In genomic region chr19:40365010-40365409, GRCh38 we compare ENCODE assay signal across 11 cellular contexts. TPM values are rescaled to one million over a fixed set of nuclear protein-coding genes. Genes with fewer than 3 reads are reported as not detected.
DNase-seq lines count a peak whose midpoint lies in the region; FAIRE-seq and TF ChIP-seq lines count a peak whose summit lies in the region.
"Had no signal": no experiment of that assay in that cellular context is flagged by ENCODE, and none has a peak within 500 bp of the region (broad histone marks: within the 10 kb centered on the region; RNA-seq: fewer than 3 reads in every experiment).

No MANE protein-coding gene starts in this region.

- H3K9me3 ChIP-seq in HEK293 (ENCODE audit: control insufficient read depth, insufficient read depth, low read depth, low read length) (no peaks in the 10 kb centered on the region), astrocyte (ENCODE audit: insufficient read depth, low read depth, low read length) (no peaks in the 10 kb centered on the region)
- H3K9me3 ChIP-seq: heart right ventricle had no signal

- peak overlapping the region; percentile 73 for H3K9ac ChIP-seq in astrocyte (ENCODE audit: low read length)
- peak overlapping the region; percentile 77 for H3K9ac ChIP-seq in mesendoderm (ENCODE audit: low read length)

- no peak overlapping the region for H2BK120ac ChIP-seq in mesendoderm (ENCODE audit: low read depth, low read length)

- H3K27ac ChIP-seq in 22Rv1 (peak overlapping the region; percentile 27; the same call in 1 of the 2 replicates), HEK293 (ENCODE audit: extremely low read depth, low read depth, low read length) (peak overlapping the region; percentile 46; the same call in 1 of the 2 replicates), astrocyte (ENCODE audit: low read depth, low read length) (no peak overlapping the region), mesendoderm (ENCODE audit: low read depth, low read length) (no peak overlapping the region)

- H4K20me1 ChIP-seq in astrocyte (ENCODE audit: insufficient read depth, low read length): peaks cover 21% of the 10 kb centered on the region

- no peak overlapping the region for H2BK15ac ChIP-seq in mesendoderm (replicated peaks; ENCODE audit: low read depth)

- H3K36me3 ChIP-seq in HEK293 (ENCODE audit: control insufficient read depth in 2 of 2, insufficient read depth in 1 of 2, low read length in 2 of 2) (peaks cover 32 to 44% of the 10 kb centered on the region in 2 experiments), astrocyte (ENCODE audit: insufficient read depth, low read length) (no peaks in the 10 kb centered on the region), mesendoderm (ENCODE audit: control insufficient read depth, insufficient read depth, low read length) (peaks cover 3% of the 10 kb centered on the region)

- CTCF ChIA-PET in HEK293 (lab: Yijun Ruan, JAX): interaction anchor here (0.6 to 2.6 kb wide), 6 partner anchors 34 to 238 kb away, joined by 3 to 15 read pairs (median 4); no protein-coding TSS in a partner anchor

- peaks cover 4% of the 10 kb centered on the region for H3K36me3 Mint-ChIP-seq in astrocyte (ENCODE audit: low read depth, unreplicated experiment)

- H4K5ac ChIP-seq in mesendoderm (ENCODE audit: low read length): no peak overlapping the region

- H2AFZ ChIP-seq in astrocyte (ENCODE audit: low read depth, low read length): peak overlapping the region; percentile 70

- H3K79me2 ChIP-seq in astrocyte (ENCODE audit: insufficient read depth, low read length) (no peaks in the 10 kb centered on the region), mesendoderm (ENCODE audit: control insufficient read depth, insufficient read depth, low read length) (no peaks in the 10 kb centered on the region)

- DNase-seq in astrocyte (ENCODE audit: low read depth) (no peak), mesendoderm (no peak), hypothalamus (lab: John Stamatoyannopoulos, UW) (no peak), cerebellar cortex (ENCODE audit: low spot score) (no peak), NCI-H2029 treated with DMSO at 0.1 percent for 48 hours (lab: John Stamatoyannopoulos, UW) (no peak)
- DNase-seq in stimulated activated CD4-positive, alpha-beta T cell treated with anti-CD3 and anti-CD28 coated beads, Interleukin-4, amount 100 ng/mL, for 4 hours: no peak
- DNase-seq: NCI-H1105 treated with DMSO at 0.1 percent for 48 hours had no signal

- H3K4me3 ChIP-seq in HEK293 (ENCODE audit: low read depth, low read length) (no peak overlapping the region), astrocyte (ENCODE audit: insufficient read depth, low read depth, low read length) (peak overlapping the region; percentile 53), mesendoderm (ENCODE audit: low read length) (no peak overlapping the region)

- H4K8ac ChIP-seq in mesendoderm (ENCODE audit: low read depth, low read length): no peak overlapping the region

- no peak overlapping the region for H2BK5ac ChIP-seq in mesendoderm (ENCODE audit: low read length)

- no peaks in the 10 kb centered on the region for H3K9me3 Mint-ChIP-seq in astrocyte (ENCODE audit: unreplicated experiment)

- H3K27me3 Mint-ChIP-seq in astrocyte (ENCODE audit: low read depth, unreplicated experiment): no peaks in the 10 kb centered on the region

- H3K79me1 ChIP-seq in mesendoderm (ENCODE audit: low read length): peaks cover 2% of the 10 kb centered on the region

- WGBS in mesendoderm (ENCODE audit: extremely low coverage, insufficient coverage, low lambda C conversion rate): no CpG with 5 or more reads among the region's 3 CpGs

- H3K4ac ChIP-seq in mesendoderm (ENCODE audit: low read depth, low read length): no peak overlapping the region

- POLR2A ChIA-PET in HEK293 (lab: Yijun Ruan, JAX): interaction anchor here (0.6 to 3.2 kb wide), 25 partner anchors 10 to 531 kb away, joined by 3 to 45 read pairs (median 6); partner anchors contain the start of genes BLVRB, C19orf47, DYRK1B and PLD3

- no peak overlapping the region for H2AK5ac ChIP-seq in mesendoderm (ENCODE audit: low read length)

- TF ChIP-seq CTCF in 22Rv1 (IDR thresholded peaks at IDR 0.05) (no peak), HEK293 (tag by site-specific recombination; IDR thresholded peaks at IDR 0.05) (no peak), astrocyte (IDR thresholded peaks at IDR 0.05; ENCODE audit: insufficient read depth, low read depth, low read length) (no peak)

- H3K4me1 ChIP-seq in HEK293 (ENCODE audit: control insufficient read depth, insufficient read depth, low read length) (peaks cover 35% of the 10 kb centered on the region), astrocyte (ENCODE audit: insufficient read depth, low read length) (peaks cover 13% of the 10 kb centered on the region), mesendoderm (ENCODE audit: control insufficient read depth, low read depth, low read length) (peaks cover 3% of the 10 kb centered on the region)

- no peak for FAIRE-seq in astrocyte (lab: Jason Lieb, UNC)

- no peaks in the 10 kb centered on the region for H3K27me3 ChIP-seq in astrocyte (ENCODE audit: insufficient read depth, low read length)
- H3K27me3 ChIP-seq in mesendoderm (ENCODE audit: insufficient read depth, low read length, poor library complexity): no peaks in the 10 kb centered on the region
- H3K27me3 ChIP-seq: heart right ventricle had no signal

- H3K4me2 ChIP-seq in astrocyte (ENCODE audit: low read length) (peak overlapping the region; percentile 83), mesendoderm (ENCODE audit: low read length) (no peak overlapping the region)

- no peak overlapping the region for H3K18ac ChIP-seq in mesendoderm (ENCODE audit: low read length)

- no peak overlapping the region for H3K56ac ChIP-seq in mesendoderm (ENCODE audit: low read length)

- H3K4me3 Mint-ChIP-seq in astrocyte (ENCODE audit: unreplicated experiment): peak overlapping the region; percentile 83

- peaks cover 16% of the 10 kb centered on the region for H3K4me1 Mint-ChIP-seq in astrocyte (ENCODE audit: low read depth, unreplicated experiment)

- no peak overlapping the region for H3K23ac ChIP-seq in mesendoderm (ENCODE audit: low read length)

- no peak overlapping the region for H3K27ac Mint-ChIP-seq in astrocyte (ENCODE audit: unreplicated experiment)

TF ChIP-seq in HEK293, 187 proteins besides CTCF, POLR2A, EP300 and RAD21:
- TF ChIP-seq ZNF280C (tag by site-specific recombination; IDR thresholded peaks at IDR 0.05) (no peak), ZNF366 (tag by site-specific recombination; conservative IDR thresholded peaks at IDR 0.05) (0 out of 2 replicates have a peak, but pooled peaks have one; percentile 17), ZFP41 (tag by site-specific recombination; IDR thresholded peaks at IDR 0.05; ENCODE audit: borderline replicate concordance) (no peak), IKZF3 (tag by site-specific recombination; IDR thresholded peaks at IDR 0.05) (peak; percentile 60), SCRT1 (tag by site-specific recombination; IDR thresholded peaks at IDR 0.05; ENCODE audit: borderline replicate concordance) (0 out of 2 replicates have a peak, but pooled peaks have one; percentile 33)

RNA-seq across cellular contexts. Expression of gene PLD3, which starts 16.5 kb away (rescaled TPM):
- 728 and 882 TPM in 2 replicates for total RNA-seq in astrocyte
- polyA plus RNA-seq in mesendoderm (2013, experiment 1 of 2): 130 TPM
- 129 TPM for polyA plus RNA-seq in mesendoderm (2013, experiment 2 of 2)

RNA-seq across cellular contexts. Expression of gene C19orf47, which starts 16.8 kb away (rescaled TPM):
- total RNA-seq in astrocyte: 18.2 and 20.6 TPM in 2 replicates
- polyA plus RNA-seq in mesendoderm (2013, experiment 1 of 2): 17.5 TPM
- 17.5 TPM for polyA plus RNA-seq in mesendoderm (2013, experiment 2 of 2)

RNA-seq across cellular contexts. Expression of gene HIPK4, which starts 25.0 kb away (rescaled TPM):
- 0.12 TPM in 1 of 2 replicates, not detected in the other for total RNA-seq in astrocyte
- 0.11 TPM for polyA plus RNA-seq in mesendoderm (2013, experiment 1 of 2)
- polyA plus RNA-seq in mesendoderm (2013, experiment 2 of 2): 0.14 TPM
- total RNA-seq: mucosa of gallbladder had no signal

RNA-seq across cellular contexts. Expression of gene PRX, which starts 48.2 kb away (rescaled TPM):
- 1.5 and 2.6 TPM in 2 replicates for total RNA-seq in astrocyte
- 1.1 TPM for polyA plus RNA-seq in mesendoderm (2013, experiment 1 of 2)
- 1.5 TPM for polyA plus RNA-seq in mesendoderm (2013, experiment 2 of 2)

Comparison
In these comparisons a context has a peak if more than half of its experiments do, and no peak if none do; other contexts are left out.
1. H3K27ac ChIP-seq: peak in 22Rv1 (single experiment) and HEK293 (single experiment); none in astrocyte (single experiment) and mesendoderm (single experiment).